36 cellular contexts compared by ENCODE assay signal in the genomic region with DNA sequence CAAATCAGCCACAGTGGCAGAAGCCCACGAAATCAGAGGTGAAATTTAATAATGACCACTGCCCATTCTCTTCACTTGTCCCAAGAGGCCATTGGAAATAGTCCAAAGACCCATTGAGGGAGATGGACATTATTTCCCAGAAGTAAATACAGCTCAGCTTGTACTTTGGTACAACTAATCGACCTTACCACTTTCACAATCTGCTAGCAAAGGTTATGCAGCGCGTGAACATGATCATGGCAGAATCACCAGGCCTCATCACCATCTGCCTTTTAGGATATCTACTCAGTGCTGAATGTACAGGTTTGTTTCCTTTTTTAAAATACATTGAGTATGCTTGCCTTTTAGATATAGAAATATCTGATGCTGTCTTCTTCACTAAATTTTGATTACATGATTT. TPM values are rescaled to one million over a fixed set of nuclear protein-coding genes. Genes with fewer than 3 reads are reported as not detected.
"Had no signal": no experiment of that assay in that cellular context is flagged by ENCODE, and none has a peak within 500 bp of the region (broad histone marks: within the 10 kb centered on the region; RNA-seq: fewer than 3 reads in every experiment).

F9 (plus strand) TSS at position 190 of the 400 bp plus-strand sequence; CDS start at position 216, 26 bp downstream.

- H3K36me3 ChIP-seq: brain microvascular endothelial cell, breast epithelium, WERI-Rb-1 had no signal

- H3K27ac ChIP-seq: body of pancreas, brain microvascular endothelial cell, breast epithelium, WERI-Rb-1 had no signal

- ATAC-seq: activated CD4-positive, alpha-beta T cell treated with anti-CD3 and anti-CD28 coated beads for 36 hours; activated CD4-positive, CD25-positive, alpha-beta regulatory T cell treated with anti-CD3 and anti-CD28 coated beads, Interleukin-2, amount 50 U/mL, for 24 hours; activated CD8-positive, alpha-beta memory T cell treated with anti-CD3 and anti-CD28 coated beads, Interleukin-2, amount 10 ng/mL, durations not matched to agents 7 days and 5 days; activated CD8-positive, alpha-beta T cell treated with anti-CD3 and anti-CD28 coated beads, Interleukin-2, amount 10 ng/mL, durations not matched to agents 7 days and 5 days; activated naive CD8-positive, alpha-beta T cell treated with anti-CD3 and anti-CD28 coated beads, Interleukin-2, amount 50 U/mL, for 24 hours; body of pancreas; WTC11 had no signal

- H3K4me3 ChIP-seq: body of pancreas, breast epithelium had no signal

- H3K27me3 ChIP-seq: body of pancreas, brain microvascular endothelial cell had no signal

- H3K4me1 ChIP-seq: body of pancreas, breast epithelium had no signal

- H3K9me3 ChIP-seq: body of pancreas, breast epithelium had no signal

- DNase-seq: activated CD4-positive, alpha-beta memory T cell treated with anti-CD3 and anti-CD28 coated beads, Interleukin-2, amount 10 ng/mL, durations not matched to agents 7 days and 5 days; activated CD4-positive, alpha-beta T cell treated with anti-CD3 and anti-CD28 coated beads for 1 hour; activated CD4-positive, alpha-beta T cell treated with anti-CD3 and anti-CD28 coated beads for 36 hours; activated CD4-positive, alpha-beta T cell treated with anti-CD3 and anti-CD28 coated beads for 48 hours; activated CD4-positive, alpha-beta T cell treated with anti-CD3 and anti-CD28 coated beads, Interleukin-2, amount 10 ng/mL, durations not matched to agents 7 days and 5 days; activated CD4-positive, alpha-beta T cell treated with anti-CD3 and anti-CD28 coated beads, Interleukin-2, amount 50 U/mL, for 48 hours; activated CD4-positive, CD25-positive, alpha-beta regulatory T cell; activated CD8-positive, alpha-beta memory T cell treated with anti-CD3 and anti-CD28 coated beads for 24 hours; activated CD8-positive, alpha-beta memory T cell treated with anti-CD3 and anti-CD28 coated beads, Interleukin-2, amount 10 ng/mL, durations not matched to agents 7 days and 5 days; activated CD8-positive, alpha-beta memory T cell treated with anti-CD3 and anti-CD28 coated beads, Interleukin-2, amount 50 U/mL, for 48 hours; activated CD8-positive, alpha-beta T cell treated with anti-CD3 and anti-CD28 coated beads, Interleukin-2, amount 10 ng/mL, durations not matched to agents 7 days and 5 days; activated effector memory CD4-positive, alpha-beta T cell treated with Interleukin-2 at 50 U/mL for 16 hours; activated gamma-delta T cell; activated naive CD4-positive, alpha-beta T cell treated with anti-CD3 and anti-CD28 coated beads, Interleukin-2, amount 10 ng/mL, durations not matched to agents 7 days and 5 days; activated naive CD4-positive, alpha-beta T cell treated with Interleukin-2 at 50 U/mL for 16 hours; activated naive CD8-positive, alpha-beta T cell treated with anti-CD3 and anti-CD28 coated beads, Interleukin-2, amount 10 ng/mL, durations not matched to agents 7 days and 5 days; activated naive CD8-positive, alpha-beta T cell treated with anti-CD3 and anti-CD28 coated beads, Interleukin-2, amount 50 U/mL, for 24 hours; activated T-cell treated with anti-CD3 and anti-CD28 coated beads, Interleukin-2, amount 50 U/mL, for 24 hours; activated T-cell treated with anti-CD3 and anti-CD28 coated beads, Interleukin-2, amount 50 U/mL, for 48 hours; amygdala; anterior cingulate cortex; body of pancreas; brain microvascular endothelial cell; central memory CD4-positive, alpha-beta T cell; T-helper 1 cell; T-helper 2 cell; T-helper 9 cell; WERI-Rb-1 had no signal

RNA-seq across cellular contexts. Expression of gene F9, which starts in this region (rescaled TPM):
- total RNA-seq: activated CD4-positive, alpha-beta memory T cell treated with anti-CD3 and anti-CD28 coated beads, Interleukin-2, amount 10 ng/mL, durations not matched to agents 7 days and 5 days; activated CD4-positive, alpha-beta T cell treated with anti-CD3 and anti-CD28 coated beads for 36 hours; activated CD4-positive, alpha-beta T cell treated with anti-CD3 and anti-CD28 coated beads, Interleukin-2, amount 10 ng/mL, durations not matched to agents 7 days and 5 days; activated CD8-positive, alpha-beta memory T cell treated with anti-CD3 and anti-CD28 coated beads, Interleukin-2, amount 10 ng/mL, durations not matched to agents 7 days and 5 days; activated CD8-positive, alpha-beta T cell treated with anti-CD3 and anti-CD28 coated beads, Interleukin-2, amount 10 ng/mL, durations not matched to agents 7 days and 5 days; activated naive CD8-positive, alpha-beta T cell treated with anti-CD3 and anti-CD28 coated beads, Interleukin-2, amount 10 ng/mL, durations not matched to agents 7 days and 5 days; activated T-helper 2 cell treated with anti-CD3 and anti-CD28 coated beads, Interferon-gamma antibody, Interleukin-2, Interleukin-4, amounts not matched to agents 10 μg/mL and 5 μg/mL and 100 μg/mL, durations not matched to agents 14 hours and 24 hours and 36 hours; astrocyte; body of pancreas; breast epithelium; cardiac septum; cerebellum had no signal
- polyA plus RNA-seq: adipose tissue had no signal
